Comparison of ENCODE assay signal across 8 cellular contexts in the genomic region with DNA sequence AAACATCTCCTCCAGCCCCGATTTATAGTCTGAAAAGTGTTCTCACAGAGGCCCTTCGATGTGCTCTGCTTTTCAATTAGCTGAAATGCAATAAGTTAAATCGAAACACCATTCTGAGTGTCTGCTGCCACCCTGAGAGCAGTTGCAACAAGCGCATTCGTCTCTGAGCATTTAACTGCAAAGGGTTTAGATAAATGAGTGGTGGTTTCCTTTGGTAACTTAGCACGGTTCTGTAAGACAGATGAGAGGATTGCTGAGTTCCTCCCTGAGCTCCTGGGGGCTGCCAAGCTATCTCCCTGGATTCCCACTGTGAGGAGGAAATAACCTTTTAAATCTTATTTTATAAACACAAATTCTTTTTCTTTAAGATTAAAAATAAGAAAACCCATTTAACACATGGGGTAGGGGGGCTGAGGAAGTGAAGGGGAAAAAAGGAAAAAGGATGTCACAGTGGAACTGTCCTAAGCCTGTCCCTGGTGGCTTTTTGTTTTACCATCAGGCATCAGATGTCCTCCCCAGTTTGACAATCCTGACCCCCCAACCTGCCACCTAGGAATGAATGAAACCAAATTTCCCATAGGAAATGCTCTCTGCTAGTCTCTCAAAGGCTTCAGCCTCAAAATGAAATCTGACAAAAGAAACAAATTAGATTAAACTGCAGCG. TPM values are rescaled to one million over a fixed set of nuclear protein-coding genes. Genes with fewer than 3 reads are reported as not detected.
DNase-seq lines count a peak whose midpoint lies in the region; ATAC-seq and TF ChIP-seq lines count a peak whose summit lies in the region.

No MANE protein-coding gene starts in this region.

- H3K9ac ChIP-seq in endodermal cell (ENCODE audit: extremely low read depth, low read length, poor library complexity, severe bottlenecking), result no peak overlapping the region

- H3K4me1 ChIP-seq in HAP-1 (no peaks in the 10 kb centered on the region), endodermal cell (ENCODE audit: control insufficient read depth, insufficient read depth, low read length) (peaks cover 9% of the 10 kb centered on the region)

- H3K36me3 ChIP-seq in HAP-1 (replicated peaks), result no peaks in the 10 kb centered on the region
- H3K36me3 ChIP-seq in endodermal cell (ENCODE audit: control insufficient read depth, insufficient read depth, low read length), result no peaks in the 10 kb centered on the region

- in situ Hi-C loops in HAP-1 (cut with MboI; ENCODE audit: low sequenced_read_pairs), result loop anchor here (5.0 to 25.0 kb wide), 4 partner anchors 311 to 779 kb away; partner anchors contain the start of gene KLF7

- H3K4me3 Mint-ChIP-seq in endodermal cell (no peak overlapping the region), memory B cell (no peak overlapping the region)
- no peak overlapping the region for H3K4me3 Mint-ChIP-seq in stimulated activated naive CD8-positive, alpha-beta T cell treated with anti-CD3 and anti-CD28 coated beads, Interleukin-15, amount 100 ng/mL, for 72 hours

- TF ChIP-seq CTCF in endodermal cell (conservative IDR thresholded peaks at IDR 0.05), result peak; percentile 81

- H3K27ac Mint-ChIP-seq in endodermal cell (peak overlapping the region; percentile 86), memory B cell (no peak overlapping the region)
- no peak overlapping the region for H3K27ac Mint-ChIP-seq in stimulated activated naive CD8-positive, alpha-beta T cell treated with anti-CD3 and anti-CD28 coated beads, Interleukin-15, amount 100 ng/mL, for 72 hours

- H3K27me3 ChIP-seq in HAP-1 (ENCODE audit: low read depth) (no peaks in the 10 kb centered on the region), endodermal cell (ENCODE audit: control insufficient read depth, insufficient read depth, low read length, poor library complexity, severe bottlenecking) (no peaks in the 10 kb centered on the region)

- H3K27me3 Mint-ChIP-seq in endodermal cell (ENCODE audit: insufficient read depth), result no peaks in the 10 kb centered on the region
- no peaks in the 10 kb centered on the region for H3K27me3 Mint-ChIP-seq in memory B cell
- H3K27me3 Mint-ChIP-seq in stimulated activated naive CD8-positive, alpha-beta T cell treated with anti-CD3 and anti-CD28 coated beads, Interleukin-15, amount 100 ng/mL, for 72 hours, result no peaks in the 10 kb centered on the region

- no peak overlapping the region for H3K4me3 ChIP-seq in HAP-1
- peak overlapping the region; percentile 5 for H3K4me3 ChIP-seq in endodermal cell (ENCODE audit: low read length)

- H3K9me3 ChIP-seq in HAP-1 (no peaks in the 10 kb centered on the region), endodermal cell (ENCODE audit: control insufficient read depth, low read length) (no peaks in the 10 kb centered on the region)

- ATAC-seq in memory B cell (ENCODE audit: low read depth) (peak; percentile 38), GM21423 (IDR thresholded peaks at IDR 0.05; ENCODE audit: unreplicated experiment) (no peak)
- peak; percentile 86 for ATAC-seq in stimulated activated naive CD8-positive, alpha-beta T cell treated with anti-CD3 and anti-CD28 coated beads, Interleukin-15, amount 100 ng/mL, for 72 hours

- WGBS in endodermal cell (ENCODE audit: insufficient coverage in 1 of 2, insufficient read length in 1 of 2), 2 experiments, result 18 to 27% methylated on average over 5 to 7 of the region's 7 CpGs

- DNase-seq in DMS153 treated with DMSO at 0.1 percent for 48 hours (lab: John Stamatoyannopoulos, UW; ENCODE audit: unreplicated experiment) (peak; percentile 84), HAP-1 (ENCODE audit: low spot score in 2 of 2) (peak; percentile 60 to 64), NCI-H2029 (lab: John Stamatoyannopoulos, UW) (peak; percentile 59), UCSD-AML1 (lab: John Stamatoyannopoulos, UW; ENCODE audit: unreplicated experiment) (peak; percentile 32), endodermal cell (peak; percentile 80), memory B cell (ENCODE audit: low spot score in 2 of 2) (no peak)
- peak in 1 of 2 donors; percentile 60 for DNase-seq in stimulated activated naive CD8-positive, alpha-beta T cell treated with anti-CD3 and anti-CD28 coated beads, Interleukin-15, amount 100 ng/mL, for 72 hours

- H3K27ac ChIP-seq in endodermal cell (ENCODE audit: low read depth, low read length), result peak overlapping the region; percentile 9

- H3K4me1 Mint-ChIP-seq in endodermal cell (peaks cover 39% of the 10 kb centered on the region), memory B cell (peaks cover 3% of the 10 kb centered on the region)
- peaks cover 46% of the 10 kb centered on the region for H3K4me1 Mint-ChIP-seq in stimulated activated naive CD8-positive, alpha-beta T cell treated with anti-CD3 and anti-CD28 coated beads, Interleukin-15, amount 100 ng/mL, for 72 hours

- H3K9me3 Mint-ChIP-seq in endodermal cell (no peaks in the 10 kb centered on the region), memory B cell (no peaks in the 10 kb centered on the region)
- H3K9me3 Mint-ChIP-seq in stimulated activated naive CD8-positive, alpha-beta T cell treated with anti-CD3 and anti-CD28 coated beads, Interleukin-15, amount 100 ng/mL, for 72 hours, result no peaks in the 10 kb centered on the region

- H3K36me3 Mint-ChIP-seq in endodermal cell (ENCODE audit: low read depth) (no peaks in the 10 kb centered on the region), memory B cell (no peaks in the 10 kb centered on the region)

RNA-seq across cellular contexts. Expression of gene CREB1, which starts 56.4 kb away (rescaled TPM):
- total RNA-seq in endodermal cell, result 100 to 1,000 TPM in 1 of 2 donors, 10 to 100 TPM in 1; 87.1 to 105 TPM
- 81.8 TPM for polyA plus RNA-seq in endodermal cell (2013, experiment 1 of 2)
- 73.3 TPM for polyA plus RNA-seq in endodermal cell (2013, experiment 2 of 2)

Comparison
In these comparisons a context has a peak if more than half of its experiments do, and no peak if none do; other contexts are left out.
1. DNase-seq: peak in DMS153 treated with DMSO at 0.1 percent for 48 hours (single experiment), HAP-1 (2 of 2), NCI-H2029 (single experiment), UCSD-AML1 (single experiment) and endodermal cell (single experiment); none in memory B cell (0 of 2).